11 cellular contexts compared by ENCODE assay signal in genomic region chr3:147391726-147392082, GRCh38. TPM values are rescaled to one million over a fixed set of nuclear protein-coding genes. Genes with fewer than 3 reads are reported as not detected.
DNase-seq lines count a peak whose midpoint lies in the region; ATAC-seq and TF ChIP-seq lines count a peak whose summit lies in the region.
"Had no signal": no experiment of that assay in that cellular context is flagged by ENCODE, and none has a peak within 500 bp of the region (broad histone marks: within the 10 kb centered on the region; RNA-seq: fewer than 3 reads in every experiment).

No MANE protein-coding gene starts in this region.

- ATAC-seq in SK-N-SH treated with all-trans-retinoic acid at 6 μM for 48 hours (peak; percentile 27; the same call in 2 of the 3 replicates), gastrocnemius medialis (no peak), PC-3 (no peak), HG03175 (IDR thresholded peaks at IDR 0.05; ENCODE audit: unreplicated experiment) (no peak)
- ATAC-seq: stimulated activated naive CD8-positive, alpha-beta T cell treated with anti-CD3 and anti-CD28 coated beads, Interleukin-15, amount 100 ng/mL, for 72 hours had no signal

- TF ChIP-seq POLR2A in gastrocnemius medialis (IDR thresholded peaks at IDR 0.05) = no peak

- no peaks in the 10 kb centered on the region for H3K9me3 ChIP-seq in ES-I3 (ENCODE audit: control insufficient read depth, insufficient read depth, low read length)
- no peaks in the 10 kb centered on the region for H3K9me3 ChIP-seq in hepatocyte (ENCODE audit: low read depth)
- no peaks in the 10 kb centered on the region for H3K9me3 ChIP-seq in gastrocnemius medialis
- H3K9me3 ChIP-seq in PC-3 (ENCODE audit: low read length) = no peaks in the 10 kb centered on the region

- peaks cover 100% of the 10 kb centered on the region for H3K27me3 ChIP-seq in hepatocyte
- peaks cover 29 to 34% (median 33%) of the 10 kb centered on the region in 3 donors for H3K27me3 ChIP-seq in gastrocnemius medialis
- H3K27me3 ChIP-seq in PC-3 (ENCODE audit: low read length) = peaks cover 71% of the 10 kb centered on the region

- H3K4me1 ChIP-seq in ES-I3 (ENCODE audit: insufficient read depth, low read length) = peaks cover 15% of the 10 kb centered on the region
- H3K4me1 ChIP-seq in hepatocyte (ENCODE audit: insufficient read depth) = peaks cover 16% of the 10 kb centered on the region
- H3K4me1 ChIP-seq in gastrocnemius medialis = peaks cover 0 to 18% of the 10 kb centered on the region in 2 donors
- no peaks in the 10 kb centered on the region for H3K4me1 ChIP-seq in PC-3 (ENCODE audit: insufficient read depth, low read length)

- POLR2A ChIA-PET in PC-3 (lab: Charles Lee; ENCODE audit: unreplicated experiment) = no interaction called here

- peak overlapping the region; percentile 49 for H2AFZ ChIP-seq in hepatocyte
- no peak overlapping the region for H2AFZ ChIP-seq in PC-3 (ENCODE audit: low read length)

- no peak overlapping the region for H3K4me3 ChIP-seq in hepatocyte
- H3K4me3 ChIP-seq in gastrocnemius medialis = peak overlapping the region; percentile 63 to 73 (median 67)
- H3K4me3 ChIP-seq in PC-3 (ENCODE audit: low read length) = no peak overlapping the region

- TF ChIP-seq CTCF in hepatocyte (IDR thresholded peaks at IDR 0.05; ENCODE audit: poor library complexity) (no peak), gastrocnemius medialis (IDR thresholded peaks at IDR 0.05 in 4 of 5, conservative IDR thresholded peaks at IDR 0.05 in 1 of 5) (no peak), PC-3 (conservative IDR thresholded peaks at IDR 0.05; ENCODE audit: low read depth, low read length) (no peak)

- H3K9me2 ChIP-seq in hepatocyte (replicated peaks; ENCODE audit: insufficient read depth) (no peaks in the 10 kb centered on the region), PC-3 (replicated peaks; ENCODE audit: low read length) (no peaks in the 10 kb centered on the region)

- H3F3A ChIP-seq in PC-3 (ENCODE audit: low read length, unreplicated experiment) = no peaks in the 10 kb centered on the region

- intact Hi-C loops in gastrocnemius medialis (cut with DNase I; ENCODE audit: low total_unique reads) (loop anchor here (1.0 to 2.0 kb wide), 3 partner anchors 18 to 225 kb away; partner anchors contain the start of gene ZIC1), PC-3 (cut with micrococcal nuclease) (no loop called here)

- 8% methylated on average over 12 of the region's 12 CpGs for WGBS in hepatocyte (ENCODE audit: low lambda C conversion rate, missing lambda C conversion rate)

- in situ Hi-C loops in gastrocnemius medialis (cut with MboI; ENCODE audit: low sequenced_read_pairs in 4 of 4) = loop anchor here in 2 of 4 donors (25.0 kb wide), 1 partner anchor 221 kb away; no protein-coding TSS in a partner anchor

- peak overlapping the region; percentile 73; the same call in 1 of the 2 replicates for H3K9ac ChIP-seq in ES-I3 (ENCODE audit: low read depth, low read length)
- H3K9ac ChIP-seq in PC-3 (ENCODE audit: low read length) = no peak overlapping the region

- H3K36me3 ChIP-seq in ES-I3 (ENCODE audit: insufficient read depth, low read length) (no peaks in the 10 kb centered on the region), hepatocyte (replicated peaks; ENCODE audit: insufficient read depth, low read depth) (no peaks in the 10 kb centered on the region), gastrocnemius medialis (no peaks in the 10 kb centered on the region), PC-3 (ENCODE audit: low read depth, low read length) (no peaks in the 10 kb centered on the region)

- no TSS peak for BruUV-seq in PC-3 (replicated peaks; lab: Mats Ljungman, UMichigan)

- DNase-seq in hepatocyte (ENCODE audit: low spot score) (no peak), gastrocnemius medialis (no peak), PC-3 (no peak), NCI-H526 treated with DMSO at 0.1 percent for 48 hours (lab: John Stamatoyannopoulos, UW) (no peak), DMS79 (lab: John Stamatoyannopoulos, UW) (no peak)
- DNase-seq: naive B cell; stimulated activated CD4-positive, alpha-beta T cell treated with anti-CD3 and anti-CD28 coated beads, Interleukin-1b, Interleukin-23, amount 100 ng/mL, for 48 hours; stimulated activated naive CD8-positive, alpha-beta T cell treated with anti-CD3 and anti-CD28 coated beads, Interleukin-15, amount 100 ng/mL, for 72 hours had no signal

- CTCF ChIA-PET in PC-3 (lab: Charles Lee) = no interaction called here

- H4K20me1 ChIP-seq in hepatocyte (ENCODE audit: insufficient read depth, poor library complexity, severe bottlenecking) (no peaks in the 10 kb centered on the region), PC-3 (ENCODE audit: low read length) (no peaks in the 10 kb centered on the region)

- H3K27ac ChIP-seq in hepatocyte = no peak overlapping the region
- H3K27ac ChIP-seq in gastrocnemius medialis = peak overlapping the region; percentile 82 to 94 (median 90)
- no peak overlapping the region for H3K27ac ChIP-seq in PC-3 (ENCODE audit: low read length)

- H3K4me2 ChIP-seq in hepatocyte (peak overlapping the region; percentile 73), PC-3 (ENCODE audit: low read length) (no peak overlapping the region)

- H3K79me2 ChIP-seq in hepatocyte = no peaks in the 10 kb centered on the region
- no peaks in the 10 kb centered on the region for H3K79me2 ChIP-seq in PC-3 (ENCODE audit: low read length)

TF ChIP-seq in SK-N-SH treated with all-trans-retinoic acid at 6 μM for 48 hours, 23 proteins besides CTCF, POLR2A, EP300 and RAD21 (continues in another document):
- TF ChIP-seq GLIS3 (CRISPR knock-in tag; IDR thresholded peaks at IDR 0.05) (no peak), OSR1 (CRISPR knock-in tag; IDR thresholded peaks at IDR 0.05) (no peak), CSDC2 (CRISPR knock-in tag; IDR thresholded peaks at IDR 0.05) (no peak), ESRRG (CRISPR knock-in tag; IDR thresholded peaks at IDR 0.05) (no peak), PPARA (CRISPR knock-in tag; IDR thresholded peaks at IDR 0.05; ENCODE audit: borderline replicate concordance) (no peak), BACH2 (CRISPR knock-in tag; IDR thresholded peaks at IDR 0.05; ENCODE audit: borderline replicate concordance) (no peak), ZFP30 (CRISPR knock-in tag; IDR thresholded peaks at IDR 0.05) (no peak), TOX (CRISPR knock-in tag; IDR thresholded peaks at IDR 0.05; ENCODE audit: borderline replicate concordance) (no peak), CSRNP3 (CRISPR knock-in tag; IDR thresholded peaks at IDR 0.05) (no peak), ZNF70 (CRISPR knock-in tag; IDR thresholded peaks at IDR 0.05) (no peak), SNAI2 (CRISPR knock-in tag; IDR thresholded peaks at IDR 0.05) (no peak), RARB (CRISPR knock-in tag; IDR thresholded peaks at IDR 0.05) (no peak), POU6F1 (CRISPR knock-in tag; IDR thresholded peaks at IDR 0.05; ENCODE audit: borderline replicate concordance, low read depth) (no peak), ZNF565 (CRISPR knock-in tag; conservative IDR thresholded peaks at IDR 0.05; ENCODE audit: low read depth) (no peak), ARNTL (CRISPR knock-in tag; IDR thresholded peaks at IDR 0.05; ENCODE audit: borderline replicate concordance, low read depth) (no peak), PATZ1 (CRISPR knock-in tag; IDR thresholded peaks at IDR 0.05; ENCODE audit: borderline replicate concordance) (no peak)

RNA-seq across cellular contexts. Expression of gene ZIC4, which starts 14.6 kb away (rescaled TPM):
- total RNA-seq in hepatocyte (0.08 and 0.17 TPM in 2 replicates), gastrocnemius medialis (under 1 TPM in 3 of 4 donors, not detected in 1; 0.19 to 0.47 (median 0.39) TPM), PC-3 (2014; rRNA removed) (not detected in 2 replicates)
- polyA plus RNA-seq in hepatocyte = not detected in 2 replicates

RNA-seq across cellular contexts. Expression of gene ZIC1, which starts 17.5 kb away (rescaled TPM):
- total RNA-seq in hepatocyte = 0.10 TPM in 1 of 2 replicates, not detected in the other
- not detected in 2 replicates for polyA plus RNA-seq in hepatocyte
- 1 to 10 TPM; 3.3 to 5.2 (median 4.3) TPM for total RNA-seq in gastrocnemius medialis
- total RNA-seq in PC-3 (2014; rRNA removed) = not detected in 2 replicates

Comparison
In these comparisons a context has a peak if more than half of its experiments do, and no peak if none do; other contexts are left out.
1. H3K27ac ChIP-seq: peak in gastrocnemius medialis (4 of 4); none in hepatocyte (single experiment) and PC-3 (single experiment).
2. H3K4me3 ChIP-seq: peak in gastrocnemius medialis (4 of 4); none in hepatocyte (single experiment) and PC-3 (single experiment).